1 cellular context compared by ENCODE assay signal in the genomic region with DNA sequence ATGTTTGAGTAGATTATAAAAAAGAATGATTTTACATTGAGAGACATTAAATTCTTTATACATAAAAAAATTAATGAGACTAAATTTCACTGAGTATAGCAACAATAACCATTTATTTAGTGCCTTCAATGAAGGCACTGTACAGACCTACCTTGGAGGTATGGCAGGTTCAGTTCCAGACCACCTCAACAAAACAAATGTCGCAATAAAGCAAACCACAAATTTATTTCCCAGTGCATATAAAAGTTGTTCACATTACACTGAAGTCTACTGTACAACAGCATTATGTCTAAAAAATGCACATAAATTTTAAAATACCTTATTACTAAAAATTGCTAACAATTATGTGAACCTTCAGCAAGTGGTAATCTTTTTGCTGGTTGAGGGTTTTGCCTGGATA.
TF ChIP-seq lines count a peak whose summit lies in the region.

No MANE protein-coding gene starts in this region.

TF ChIP-seq in K562, 482 proteins besides CTCF, POLR2A, EP300 and RAD21 (continued from another document):
- TF ChIP-seq, protein P1, sequence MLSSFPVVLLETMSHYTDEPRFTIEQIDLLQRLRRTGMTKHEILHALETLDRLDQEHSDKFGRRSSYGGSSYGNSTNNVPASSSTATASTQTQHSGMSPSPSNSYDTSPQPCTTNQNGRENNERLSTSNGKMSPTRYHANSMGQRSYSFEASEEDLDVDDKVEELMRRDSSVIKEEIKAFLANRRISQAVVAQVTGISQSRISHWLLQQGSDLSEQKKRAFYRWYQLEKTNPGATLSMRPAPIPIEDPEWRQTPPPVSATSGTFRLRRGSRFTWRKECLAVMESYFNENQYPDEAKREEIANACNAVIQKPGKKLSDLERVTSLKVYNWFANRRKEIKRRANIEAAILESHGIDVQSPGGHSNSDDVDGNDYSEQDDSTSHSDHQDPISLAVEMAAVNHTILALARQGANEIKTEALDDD (IDR thresholded peaks at IDR 0.05) = no peak
- TF ChIP-seq CEBPB (tag; IDR thresholded peaks at IDR 0.05) = peak; percentile 45
TF ChIP-seq in K562: peak in this region for 2.
